ENCODE assay signal across 8 cellular contexts in genomic region chr1:20493839-20494608, GRCh38. TPM values are rescaled to one million over a fixed set of nuclear protein-coding genes. Genes with fewer than 3 reads are reported as not detected.
DNase-seq lines count a peak whose midpoint lies in the region; ATAC-seq and TF ChIP-seq lines count a peak whose summit lies in the region.

No MANE protein-coding gene starts in this region.

- peaks cover 20% of the 10 kb centered on the region for H3K4me1 Mint-ChIP-seq in activated T-cell treated with anti-CD3 and anti-CD28 coated beads, Interleukin-2, amount 50 U/mL, for 4 hours (ENCODE audit: low read depth)
- no peaks in the 10 kb centered on the region for H3K4me1 Mint-ChIP-seq in natural killer cell treated with Interleukin-12 subunit alpha and Interleukin-12 subunit beta and Interleukin-15 and Interleukin-18, amount 100 ng/mL, for 72 hours (ENCODE audit: low read depth in 2 of 2)

- H3K4me2 ChIP-seq in PC-9: peak overlapping the region; percentile 60
- peak overlapping the region; percentile 60 for H3K4me2 ChIP-seq in fibroblast of lung (ENCODE audit: extremely low read depth, insufficient read depth, low read length)

- no peak overlapping the region for H3K27ac Mint-ChIP-seq in natural killer cell treated with Interleukin-12 subunit alpha and Interleukin-12 subunit beta and Interleukin-15 and Interleukin-18, amount 100 ng/mL, for 72 hours

- no peaks in the 10 kb centered on the region for H3K27me3 ChIP-seq in PC-9 (ENCODE audit: insufficient read depth, low read depth)
- no peaks in the 10 kb centered on the region for H3K27me3 ChIP-seq in fibroblast of lung (ENCODE audit: control insufficient read depth, insufficient read depth, low read length)

- CTCF ChIA-PET in PC-9 (lab: Charles Lee): interaction anchor here (0.6 to 2.5 kb wide), 9 partner anchors 68 to 590 kb away, joined by 3 to 23 read pairs (median 4); no protein-coding TSS in a partner anchor

- no peak for TF ChIP-seq POLR2A in GM18505 (IDR thresholded peaks at IDR 0.05; ENCODE audit: borderline replicate concordance, extremely low read depth, insufficient read depth, insufficient read length)

- intact Hi-C loops in PC-9 (cut with micrococcal nuclease; ENCODE audit: unreplicated experiment): loop anchor here (1.0 to 2.0 kb wide), 8 partner anchors 63 to 576 kb away; no protein-coding TSS in a partner anchor

- no peaks in the 10 kb centered on the region for H3K9me2 ChIP-seq in PC-9 (ENCODE audit: insufficient read depth)

- H4K20me1 ChIP-seq in PC-9 (ENCODE audit: insufficient read depth): no peaks in the 10 kb centered on the region
- no peaks in the 10 kb centered on the region for H4K20me1 ChIP-seq in fibroblast of lung (ENCODE audit: control insufficient read depth, extremely low read depth, insufficient read depth, low read length)

- H3K4me3 Mint-ChIP-seq in activated T-cell treated with anti-CD3 and anti-CD28 coated beads, Interleukin-2, amount 50 U/mL, for 4 hours: no peak overlapping the region
- no peak overlapping the region for H3K4me3 Mint-ChIP-seq in natural killer cell treated with Interleukin-12 subunit alpha and Interleukin-12 subunit beta and Interleukin-15 and Interleukin-18, amount 100 ng/mL, for 72 hours

- POLR2A ChIA-PET in PC-9 (lab: Charles Lee; ENCODE audit: unreplicated experiment): interaction anchor here (0.6 kb wide), 2 partner anchors 8 to 10 kb away, joined by 3 to 39 read pairs; partner anchors contain the start of gene CAMK2N1

- peaks cover 4% of the 10 kb centered on the region for H3K36me3 Mint-ChIP-seq in activated T-cell treated with anti-CD3 and anti-CD28 coated beads, Interleukin-2, amount 50 U/mL, for 4 hours (ENCODE audit: insufficient read depth)
- H3K36me3 Mint-ChIP-seq in natural killer cell treated with Interleukin-12 subunit alpha and Interleukin-12 subunit beta and Interleukin-15 and Interleukin-18, amount 100 ng/mL, for 72 hours: no peaks in the 10 kb centered on the region

- H3F3A ChIP-seq in PC-9 (ENCODE audit: insufficient read depth, low read depth): peaks cover 45% of the 10 kb centered on the region

- no TSS peak for BruUV-seq in PC-9 (replicated peaks; lab: Mats Ljungman, UMichigan)

- H3K9ac ChIP-seq in fibroblast of lung (ENCODE audit: insufficient read depth, low read length): no peak overlapping the region

- H3K79me2 ChIP-seq in PC-9 (ENCODE audit: low read depth) (no peaks in the 10 kb centered on the region), fibroblast of lung (ENCODE audit: control insufficient read depth, insufficient read depth, low read length) (no peaks in the 10 kb centered on the region)

- no peak for ATAC-seq in activated T-cell treated with anti-CD3 and anti-CD28 coated beads, Interleukin-2, amount 50 U/mL, for 4 hours
- peak; percentile 65 to 67 for ATAC-seq in natural killer cell treated with Interleukin-12 subunit alpha and Interleukin-12 subunit beta and Interleukin-15 and Interleukin-18, amount 100 ng/mL, for 72 hours
- ATAC-seq in GM18505 (IDR thresholded peaks at IDR 0.05; ENCODE audit: unreplicated experiment): no peak

- TF ChIP-seq CTCF in PC-9 (conservative IDR thresholded peaks at IDR 0.05) (peak; percentile 93), fibroblast of lung (conservative IDR thresholded peaks at IDR 0.05 in 1 of 2, IDR thresholded peaks at IDR 0.05 in 1 of 2; ENCODE audit: low read depth in 1 of 2, low read length in 2 of 2) (peak; percentile 97 to 99)

- no peaks in the 10 kb centered on the region for H3K36me3 ChIP-seq in PC-9 (ENCODE audit: low read depth)
- peaks cover 2% of the 10 kb centered on the region for H3K36me3 ChIP-seq in fibroblast of lung (ENCODE audit: control insufficient read depth, insufficient read depth, low read length)

- peak; percentile 81 for DNase-seq in DMS79 treated with DMSO at 0.1 percent for 48 hours (lab: John Stamatoyannopoulos, UW)
- peak; percentile 79 to 89 for DNase-seq in Kasumi-1 (lab: John Stamatoyannopoulos, UW)
- DNase-seq in PC-9: peak; percentile 80 to 91
- DNase-seq in activated T-cell treated with anti-CD3 and anti-CD28 coated beads, Interleukin-2, amount 50 U/mL, for 4 hours: peak; percentile 82
- peak; percentile 79 to 90 for DNase-seq in fibroblast of lung (ENCODE audit: low read depth in 2 of 2)
- DNase-seq in natural killer cell treated with Interleukin-12 subunit alpha and Interleukin-12 subunit beta and Interleukin-15 and Interleukin-18, amount 100 ng/mL, for 72 hours (ENCODE audit: low spot score): peak; percentile 86
- peak; percentile 60 to 85 (median 77) for DNase-seq in stimulated activated naive CD4-positive, alpha-beta T cell (lab: John Stamatoyannopoulos, UW)

- no peaks in the 10 kb centered on the region for H3K27me3 Mint-ChIP-seq in activated T-cell treated with anti-CD3 and anti-CD28 coated beads, Interleukin-2, amount 50 U/mL, for 4 hours (ENCODE audit: low read depth)
- peaks cover 11% of the 10 kb centered on the region in 2 donors for H3K27me3 Mint-ChIP-seq in natural killer cell treated with Interleukin-12 subunit alpha and Interleukin-12 subunit beta and Interleukin-15 and Interleukin-18, amount 100 ng/mL, for 72 hours

- H3K4me1 ChIP-seq in PC-9 (replicated peaks; ENCODE audit: insufficient read depth) (peaks cover 39% of the 10 kb centered on the region), fibroblast of lung (ENCODE audit: control insufficient read depth, extremely low read depth, insufficient read depth, low read length) (peaks cover 16% of the 10 kb centered on the region)

- H3K9me3 ChIP-seq in PC-9 (ENCODE audit: insufficient read depth, low read depth) (no peaks in the 10 kb centered on the region), fibroblast of lung (ENCODE audit: control insufficient read depth, insufficient read depth, low read depth, low read length) (no peaks in the 10 kb centered on the region)

- H2AFZ ChIP-seq in PC-9: no peak overlapping the region
- no peak overlapping the region for H2AFZ ChIP-seq in fibroblast of lung (ENCODE audit: low read length)

- H3K9me3 Mint-ChIP-seq in activated T-cell treated with anti-CD3 and anti-CD28 coated beads, Interleukin-2, amount 50 U/mL, for 4 hours: no peaks in the 10 kb centered on the region
- H3K9me3 Mint-ChIP-seq in natural killer cell treated with Interleukin-12 subunit alpha and Interleukin-12 subunit beta and Interleukin-15 and Interleukin-18, amount 100 ng/mL, for 72 hours: no peaks in the 10 kb centered on the region

- no peak overlapping the region for H3K4me3 ChIP-seq in PC-9
- no peak overlapping the region for H3K4me3 ChIP-seq in fibroblast of lung (replicated peaks in 1 of 4; ENCODE audit: control extremely low read depth in 1 of 4, insufficient read depth in 1 of 4, low read depth in 3 of 4, low read length in 4 of 4)

- H3K27ac ChIP-seq in PC-9: peak overlapping the region; percentile 97
- H3K27ac ChIP-seq in fibroblast of lung (ENCODE audit: insufficient read depth, low read length): peak overlapping the region; percentile 76

RNA-seq across cellular contexts. Expression of gene CAMK2N1, which starts 8.0 kb away (rescaled TPM):
- total RNA-seq in PC-9 (2021) (34.9 and 44.6 TPM in 2 replicates), fibroblast of lung (44.2 and 79.9 TPM in 2 replicates)
- 1 to 10 TPM; 1.3 to 1.6 (median 1.5) TPM for total RNA-seq in activated T-cell treated with anti-CD3 and anti-CD28 coated beads, Interleukin-2, amount 50 U/mL, for 4 hours
- polyA plus RNA-seq in fibroblast of lung: 94.9 and 156 TPM in 2 replicates
- polyA plus RNA-seq in fibroblast of lung (2012): 142 and 220 TPM in 2 replicates
- 38.9 and 62.1 TPM in 2 replicates for polyA minus RNA-seq in fibroblast of lung (ENCODE audit: low replicate concordance)
- 1 to 10 TPM; 1.1 to 2.1 TPM for total RNA-seq in natural killer cell treated with Interleukin-12 subunit alpha and Interleukin-12 subunit beta and Interleukin-15 and Interleukin-18, amount 100 ng/mL, for 72 hours

RNA-seq across cellular contexts. Expression of gene MUL1, which starts 13.9 kb away (rescaled TPM):
- total RNA-seq in PC-9 (2021): 21.9 and 22.8 TPM in 2 replicates
- 10 to 100 TPM; 21.6 to 25.0 (median 24.2) TPM for total RNA-seq in activated T-cell treated with anti-CD3 and anti-CD28 coated beads, Interleukin-2, amount 50 U/mL, for 4 hours
- 21.8 and 26.9 TPM in 2 replicates for total RNA-seq in fibroblast of lung
- polyA plus RNA-seq in fibroblast of lung: 25.7 and 31.9 TPM in 2 replicates
- 25.5 and 34.3 TPM in 2 replicates for polyA plus RNA-seq in fibroblast of lung (2012)
- 45.2 and 78.8 TPM in 2 replicates for polyA minus RNA-seq in fibroblast of lung (ENCODE audit: low replicate concordance)
- 10 to 100 TPM; 23.3 to 30.6 TPM for total RNA-seq in natural killer cell treated with Interleukin-12 subunit alpha and Interleukin-12 subunit beta and Interleukin-15 and Interleukin-18, amount 100 ng/mL, for 72 hours

RNA-seq across cellular contexts. Expression of gene FAM43B, which starts 58.3 kb away (rescaled TPM):
- total RNA-seq in PC-9 (2021) (not detected in 2 replicates), fibroblast of lung (under 0.01 TPM in 1 of 2 replicates, not detected in the other)
- total RNA-seq in activated T-cell treated with anti-CD3 and anti-CD28 coated beads, Interleukin-2, amount 50 U/mL, for 4 hours: under 1 TPM in 1 of 3 donors, not detected in 2; 0.08 TPM
- 0.02 TPM in 1 of 2 replicates, not detected in the other for polyA plus RNA-seq in fibroblast of lung
- polyA plus RNA-seq in fibroblast of lung (2012): not detected in 2 replicates
- polyA minus RNA-seq in fibroblast of lung (ENCODE audit: low replicate concordance): not detected in 2 replicates
- not detected for total RNA-seq in natural killer cell treated with Interleukin-12 subunit alpha and Interleukin-12 subunit beta and Interleukin-15 and Interleukin-18, amount 100 ng/mL, for 72 hours

Comparison
In these comparisons a context has a peak if more than half of its experiments do, and no peak if none do; other contexts are left out.
1. ATAC-seq: peak in natural killer cell treated with Interleukin-12 subunit alpha and Interleukin-12 subunit beta and Interleukin-15 and Interleukin-18, amount 100 ng/mL, for 72 hours (2 of 2); none in activated T-cell treated with anti-CD3 and anti-CD28 coated beads, Interleukin-2, amount 50 U/mL, for 4 hours (0 of 2) and GM18505 (single experiment).
2. RNA of gene CAMK2N1, which starts 8.0 kb away (total RNA-seq): 44.2 to 79.9 TPM in fibroblast of lung and 34.9 to 44.6 TPM in PC-9; 1.1 to 2.1 TPM in natural killer cell treated with Interleukin-12 subunit alpha and Interleukin-12 subunit beta and Interleukin-15 and Interleukin-18, amount 100 ng/mL, for 72 hours and 1.3 to 1.6 TPM in activated T-cell treated with anti-CD3 and anti-CD28 coated beads, Interleukin-2, amount 50 U/mL, for 4 hours; every median in the first group is over 10 times any median in the second.
3. Peak in every context shown above with its lines, with median percentiles within 50 percentile points of each other: DNase-seq.